ENCODE assay signal across 19 cellular contexts in the genomic region with DNA sequence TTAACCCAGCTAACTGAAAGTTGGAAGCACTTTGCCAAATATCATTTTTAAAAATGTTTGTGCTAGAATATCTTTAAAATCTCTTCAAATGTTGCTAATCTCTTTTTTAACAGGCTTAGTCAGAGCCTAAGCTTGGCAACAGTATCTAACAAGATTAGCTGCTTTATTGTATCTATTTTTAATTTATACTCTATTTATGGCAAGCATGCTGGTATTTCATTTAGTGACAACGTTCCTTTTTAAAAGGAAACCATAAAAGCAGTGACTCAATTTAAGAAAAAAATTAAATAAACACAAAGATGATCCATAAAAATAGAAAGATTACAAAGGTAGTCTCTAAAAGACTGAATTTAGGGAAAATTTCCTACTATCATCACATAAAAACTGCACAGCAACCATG. TPM values are rescaled to one million over a fixed set of nuclear protein-coding genes. Genes with fewer than 3 reads are reported as not detected.
DNase-seq lines count a peak whose midpoint lies in the region; ATAC-seq and TF ChIP-seq lines count a peak whose summit lies in the region.
"Had no signal": no experiment of that assay in that cellular context is flagged by ENCODE, and none has a peak within 500 bp of the region (broad histone marks: within the 10 kb centered on the region; RNA-seq: fewer than 3 reads in every experiment).

No MANE protein-coding gene starts in this region.

- no peak for TF ChIP-seq CTCF in omental fat pad (IDR thresholded peaks at IDR 0.05)

- H3K79me2 ChIP-seq in ACC112 (ENCODE audit: control insufficient read depth, insufficient read depth, low read length, unreplicated experiment): peaks cover 15% of the 10 kb centered on the region

- peak overlapping the region in 5 of 6 donors; percentile 5 to 66 (median 43) for H3K27ac Mint-ChIP-seq in naive B cell
- H3K27ac Mint-ChIP-seq in activated naive CD4-positive, alpha-beta T cell treated with anti-CD3 and anti-CD28 coated beads, Interleukin-2, amount 50 U/mL, for 72 hours: no peak overlapping the region
- H3K27ac Mint-ChIP-seq: progenitor cell of endocrine pancreas, WTC11 had no signal

- H3K9me3 Mint-ChIP-seq in naive B cell: no peaks in the 10 kb centered on the region
- H3K9me3 Mint-ChIP-seq in activated naive CD4-positive, alpha-beta T cell treated with anti-CD3 and anti-CD28 coated beads, Interleukin-2, amount 50 U/mL, for 72 hours: no peaks in the 10 kb centered on the region
- H3K9me3 Mint-ChIP-seq: WTC11 had no signal

- peaks cover 2% of the 10 kb centered on the region for H3K36me3 ChIP-seq in ACC112 (ENCODE audit: insufficient read depth, low read length)

- H3K4me1 Mint-ChIP-seq in naive B cell: peaks cover 41 to 79% (median 64%) of the 10 kb centered on the region in 3 donors
- H3K4me1 Mint-ChIP-seq: WTC11 had no signal

- DNase-seq in GM03348 (ENCODE audit: low spot score): peak; percentile 19
- DNase-seq in caudate nucleus (lab: John Stamatoyannopoulos, UW): peak in 2 of 61 donors; percentile 6 to 12
- DNase-seq in naive B cell: no peak
- DNase-seq in stimulated activated CD4-positive, alpha-beta T cell treated with anti-CD3 and anti-CD28 coated beads, Interleukin-4, amount 100 ng/mL, for 1 hour: no peak
- no peak for DNase-seq in activated naive CD4-positive, alpha-beta T cell treated with anti-CD3 and anti-CD28 coated beads, Interleukin-2, amount 50 U/mL, for 72 hours (ENCODE audit: low spot score in 2 of 2)
- DNase-seq in omental fat pad (ENCODE audit: low spot score): no peak
- DNase-seq: body of pancreas; GOT3; NCI-H1105 treated with DMSO at 0.1 percent for 48 hours; NCI-H2171; stimulated activated CD4-positive, alpha-beta T cell treated with anti-CD3 and anti-CD28 coated beads, Interleukin-15, amount 100 ng/mL, for 24 hours; T-helper 2 cell had no signal

- no peak for TF ChIP-seq POLR2A in GM18505 (IDR thresholded peaks at IDR 0.05; ENCODE audit: borderline replicate concordance, extremely low read depth, insufficient read depth, insufficient read length)

- H3K4me3 ChIP-seq in ACC112 (ENCODE audit: low read depth, low read length): 0 out of 2 replicates have a peak overlapping the region, but pooled peaks have one; percentile 15
- H3K4me3 ChIP-seq: body of pancreas had no signal

- H3K4me3 Mint-ChIP-seq in naive B cell: peak overlapping the region in 1 of 8 donors; percentile 50
- H3K4me3 Mint-ChIP-seq: WTC11 had no signal

- no peak for ATAC-seq in naive B cell (ENCODE audit: low read depth in 2 of 2)
- no peak for ATAC-seq in activated naive CD4-positive, alpha-beta T cell treated with anti-CD3 and anti-CD28 coated beads, Interleukin-2, amount 50 U/mL, for 72 hours
- ATAC-seq in GM18505 (IDR thresholded peaks at IDR 0.05; ENCODE audit: unreplicated experiment): no peak
- no peak for ATAC-seq in omental fat pad (ENCODE audit: low FRiP score)
- ATAC-seq: body of pancreas, left lobe of liver, WTC11 had no signal

- H3K27me3 ChIP-seq in ACC112 (ENCODE audit: insufficient read depth, low read length): no peaks in the 10 kb centered on the region
- H3K27me3 ChIP-seq: body of pancreas had no signal

- peaks cover 2 to 7% of the 10 kb centered on the region in 2 donors for H3K36me3 Mint-ChIP-seq in naive B cell
- H3K36me3 Mint-ChIP-seq in activated naive CD4-positive, alpha-beta T cell treated with anti-CD3 and anti-CD28 coated beads, Interleukin-2, amount 50 U/mL, for 72 hours: peaks cover 3 to 13% of the 10 kb centered on the region in 2 donors
- H3K36me3 Mint-ChIP-seq: WTC11 had no signal

- H3K27ac ChIP-seq in ACC112 (ENCODE audit: low read depth, low read length): peak overlapping the region; percentile 17
- H3K27ac ChIP-seq in caudate nucleus (ENCODE audit: low read depth, low read length): peak overlapping the region; percentile 19
- H3K27ac ChIP-seq: body of pancreas, KMS-11 had no signal

- no peak overlapping the region for H2AFZ ChIP-seq in ACC112 (ENCODE audit: low read length, unreplicated experiment)

- H3K27me3 Mint-ChIP-seq in naive B cell: no peaks in the 10 kb centered on the region
- H3K27me3 Mint-ChIP-seq: progenitor cell of endocrine pancreas had no signal

- peaks cover 13% of the 10 kb centered on the region for H3K4me1 ChIP-seq in ACC112 (ENCODE audit: control insufficient read depth, insufficient read depth, low read length, unreplicated experiment)
- H3K4me1 ChIP-seq: body of pancreas had no signal

RNA-seq across cellular contexts. Expression of gene SLC12A6, which starts 40.5 kb away (rescaled TPM):
- polyA plus RNA-seq in naive B cell (ENCODE audit: low read depth in 6 of 6): 10 to 100 TPM in 4 of 6 donors, 1 to 10 TPM in 2; 2.7 to 21.2 (median 14.1) TPM
- 10 to 100 TPM; 29.9 to 45.1 TPM for total RNA-seq in activated naive CD4-positive, alpha-beta T cell treated with anti-CD3 and anti-CD28 coated beads, Interleukin-2, amount 50 U/mL, for 72 hours
- 10 to 100 TPM; 20.0 to 43.3 (median 33.5) TPM for total RNA-seq in omental fat pad

RNA-seq across cellular contexts. Expression of gene NOP10, which starts 45.9 kb away (rescaled TPM):
- polyA plus RNA-seq in naive B cell (ENCODE audit: low read depth in 6 of 6): 100 to 1,000 TPM; 255 to 387 (median 349) TPM
- total RNA-seq in activated naive CD4-positive, alpha-beta T cell treated with anti-CD3 and anti-CD28 coated beads, Interleukin-2, amount 50 U/mL, for 72 hours: 100 to 1,000 TPM; 182 to 202 TPM
- total RNA-seq in omental fat pad: 100 to 1,000 TPM; 137 to 194 (median 166) TPM

RNA-seq across cellular contexts. Expression of gene NUTM1, which starts 46.1 kb away (rescaled TPM):
- not detected for polyA plus RNA-seq in naive B cell (ENCODE audit: low read depth in 6 of 6)
- not detected for total RNA-seq in activated naive CD4-positive, alpha-beta T cell treated with anti-CD3 and anti-CD28 coated beads, Interleukin-2, amount 50 U/mL, for 72 hours
- not detected for total RNA-seq in omental fat pad
- total RNA-seq: activated CD8-positive, alpha-beta memory T cell treated with anti-CD3 and anti-CD28 coated beads for 36 hours; body of pancreas; left lobe of liver; progenitor cell of endocrine pancreas had no signal

Comparison
In these comparisons a context has a peak if more than half of its experiments do, and no peak if none do; other contexts are left out.
1. H3K27ac Mint-ChIP-seq: peak in naive B cell (5 of 6); none in activated naive CD4-positive, alpha-beta T cell treated with anti-CD3 and anti-CD28 coated beads, Interleukin-2, amount 50 U/mL, for 72 hours (0 of 2).